In the genomic region with DNA sequence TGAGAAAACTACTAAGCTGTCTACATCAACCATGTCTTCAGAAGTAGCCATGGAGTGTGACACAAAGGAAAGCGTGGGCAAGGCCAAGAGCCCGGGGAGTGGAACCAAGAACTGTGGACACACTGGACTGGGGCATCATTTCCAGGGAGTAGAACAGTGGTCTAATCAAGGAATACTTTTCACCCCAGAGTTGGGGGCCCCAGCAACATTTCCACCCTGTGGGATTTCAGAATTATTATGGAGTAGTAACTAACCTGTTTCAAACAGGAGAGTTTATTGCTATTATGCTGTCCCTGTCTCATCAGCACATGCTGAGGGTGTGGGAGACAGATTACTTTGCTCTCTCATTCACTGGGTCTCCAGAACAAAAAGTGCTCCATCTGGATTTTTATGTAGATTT, we compare ENCODE assay signal across 4 cellular contexts. TPM values are rescaled to one million over a fixed set of nuclear protein-coding genes. Genes with fewer than 3 reads are reported as not detected.
"Had no signal": no experiment of that assay in that cellular context is flagged by ENCODE, and none has a peak within 500 bp of the region (broad histone marks: within the 10 kb centered on the region; RNA-seq: fewer than 3 reads in every experiment).

No MANE protein-coding gene starts in this region.

- ATAC-seq: GM12878 had no signal

- DNase-seq: GDM1, GF-D8 had no signal

- H3K4me3 ChIP-seq: GM12878 had no signal

RNA-seq across cellular contexts. Expression of a gene that starts 58.0 kb away (rescaled TPM):
- total RNA-seq: G401 had no signal
